Comparison of ENCODE assay signal across 8 cellular contexts in the genomic region with DNA sequence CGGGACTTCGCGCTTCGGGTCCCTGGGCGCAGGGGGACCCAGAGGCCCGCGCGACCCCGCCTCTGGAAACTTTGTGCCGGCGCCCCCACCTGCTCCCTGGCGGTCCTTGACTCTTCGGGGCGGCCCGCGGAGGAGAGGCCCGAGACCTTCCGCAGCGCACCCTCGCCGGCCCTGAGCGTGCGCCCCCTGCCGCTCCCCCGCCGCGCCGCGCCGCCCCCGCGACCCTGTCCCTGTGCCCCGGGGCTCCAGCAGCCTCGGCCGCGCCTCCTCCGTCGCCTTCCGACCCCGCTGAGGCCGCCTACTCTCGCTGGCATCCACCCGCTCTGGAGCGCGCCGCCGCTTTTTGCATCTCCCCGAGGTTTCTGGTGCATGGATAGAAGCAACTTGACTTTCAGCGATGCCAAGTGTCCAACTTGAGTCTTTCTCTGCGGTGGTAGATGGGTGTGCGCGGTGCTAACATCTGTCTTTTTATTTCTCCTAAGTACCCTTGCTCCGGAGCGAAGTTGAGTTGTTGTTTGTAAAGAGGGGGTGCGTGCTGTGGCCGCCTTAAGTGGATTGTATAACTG. TPM values are rescaled to one million over a fixed set of nuclear protein-coding genes. Genes with fewer than 3 reads are reported as not detected.
DNase-seq lines count a peak whose midpoint lies in the region; ATAC-seq and TF ChIP-seq lines count a peak whose summit lies in the region.

No MANE protein-coding gene starts in this region.

- no peak for TF ChIP-seq POLR2A in sigmoid colon (IDR thresholded peaks at IDR 0.05)

- peak overlapping the region; percentile 82 for H3K27ac Mint-ChIP-seq in T-helper 1 cell treated with Interleukin-12 subunit alpha and Interleukin-12 subunit beta and Interleukin-4 antibody, amounts not matched to agents 30 μg/mL and 1 μg/mL, for 36 hours

- WGBS in hepatocyte (ENCODE audit: low lambda C conversion rate, missing lambda C conversion rate): 1% methylated on average over 30 of the region's 56 CpGs
- WGBS in sigmoid colon, 2 donors: 1% methylated on average over 56 of the region's 56 CpGs

- intact Hi-C loops in sigmoid colon (cut with DNase I): loop anchor here (2.0 kb wide), 1 partner anchor 119 kb away; the partner anchor contains the start of gene SYNRG

- H3K4me3 Mint-ChIP-seq in T-helper 1 cell treated with Interleukin-12 subunit alpha and Interleukin-12 subunit beta and Interleukin-4 antibody, amounts not matched to agents 30 μg/mL and 1 μg/mL, for 36 hours: peak overlapping the region; percentile 88

- no peak for TF ChIP-seq EP300 in Ishikawa (IDR thresholded peaks at IDR 0.05; ENCODE audit: borderline replicate concordance)
- TF ChIP-seq EP300 in sigmoid colon (IDR thresholded peaks at IDR 0.05): no peak

- H3K27ac ChIP-seq in hepatocyte (peak overlapping the region; percentile 82), sigmoid colon (peak overlapping the region; percentile 90 to 97 (median 93))

- peak overlapping the region; percentile 79 for H3K4me3 ChIP-seq in hepatocyte
- H3K4me3 ChIP-seq in sigmoid colon: peak overlapping the region; percentile 69 to 92 (median 84)

- no peak for TF ChIP-seq RAD21 in Ishikawa (IDR thresholded peaks at IDR 0.05; ENCODE audit: low read depth)

- no peaks in the 10 kb centered on the region for H3K9me3 Mint-ChIP-seq in T-helper 1 cell treated with Interleukin-12 subunit alpha and Interleukin-12 subunit beta and Interleukin-4 antibody, amounts not matched to agents 30 μg/mL and 1 μg/mL, for 36 hours

- peaks cover 24% of the 10 kb centered on the region for H3K4me1 Mint-ChIP-seq in T-helper 1 cell treated with Interleukin-12 subunit alpha and Interleukin-12 subunit beta and Interleukin-4 antibody, amounts not matched to agents 30 μg/mL and 1 μg/mL, for 36 hours (ENCODE audit: low read depth)

- H3K4me2 ChIP-seq in hepatocyte: peak overlapping the region; percentile 93

- peaks cover 3% of the 10 kb centered on the region for H3K27me3 Mint-ChIP-seq in T-helper 1 cell treated with Interleukin-12 subunit alpha and Interleukin-12 subunit beta and Interleukin-4 antibody, amounts not matched to agents 30 μg/mL and 1 μg/mL, for 36 hours (ENCODE audit: low read depth)

- H4K20me1 ChIP-seq in hepatocyte (ENCODE audit: insufficient read depth, poor library complexity, severe bottlenecking): no peaks in the 10 kb centered on the region

- H3K27me3 ChIP-seq in hepatocyte (no peaks in the 10 kb centered on the region), sigmoid colon (no peaks in the 10 kb centered on the region)

- H3K9me3 ChIP-seq in hepatocyte (ENCODE audit: low read depth) (no peaks in the 10 kb centered on the region), sigmoid colon (no peaks in the 10 kb centered on the region)

- no peaks in the 10 kb centered on the region for H3K9me2 ChIP-seq in hepatocyte (replicated peaks; ENCODE audit: insufficient read depth)

- H3K4me1 ChIP-seq in hepatocyte (ENCODE audit: insufficient read depth): peaks cover 26% of the 10 kb centered on the region
- peaks cover 0 to 67% (median 50%) of the 10 kb centered on the region in 4 donors for H3K4me1 ChIP-seq in sigmoid colon

- no peaks in the 10 kb centered on the region for H3K36me3 Mint-ChIP-seq in T-helper 1 cell treated with Interleukin-12 subunit alpha and Interleukin-12 subunit beta and Interleukin-4 antibody, amounts not matched to agents 30 μg/mL and 1 μg/mL, for 36 hours (ENCODE audit: low read depth)

- DNase-seq in DMS79 (lab: John Stamatoyannopoulos, UW) (peak; percentile 80), amniotic epithelial cell (ENCODE audit: low read depth) (peak; percentile 48), hepatocyte (ENCODE audit: low spot score) (peak; percentile 89), sigmoid colon (peak; percentile 81), NCI-H1048 (lab: John Stamatoyannopoulos, UW) (no peak)

- peaks cover 39% of the 10 kb centered on the region for H3K79me2 ChIP-seq in hepatocyte

- peak; percentile 38 for TF ChIP-seq CTCF in hepatocyte (IDR thresholded peaks at IDR 0.05; ENCODE audit: poor library complexity)
- no peak for TF ChIP-seq CTCF in sigmoid colon (IDR thresholded peaks at IDR 0.05)

- H2AFZ ChIP-seq in hepatocyte: peak overlapping the region; percentile 45

- no peaks in the 10 kb centered on the region for H3K36me3 ChIP-seq in hepatocyte (replicated peaks; ENCODE audit: insufficient read depth, low read depth)
- no peaks in the 10 kb centered on the region for H3K36me3 ChIP-seq in sigmoid colon

- peak; percentile 50 for ATAC-seq in GM21390 (IDR thresholded peaks at IDR 0.05; ENCODE audit: unreplicated experiment)

TF ChIP-seq in Ishikawa, 13 proteins besides CTCF, POLR2A, EP300 and RAD21:
- TF ChIP-seq TAF1 (IDR thresholded peaks at IDR 0.05; ENCODE audit: low read depth) (no peak), TCF12 (IDR thresholded peaks at IDR 0.05; ENCODE audit: low read depth) (no peak), NFIC (IDR thresholded peaks at IDR 0.05) (no peak), FOXM1 (IDR thresholded peaks at IDR 0.05; ENCODE audit: borderline replicate concordance, low read depth) (no peak), EGR1 (IDR thresholded peaks at IDR 0.05) (peak; percentile 70), TEAD4 (IDR thresholded peaks at IDR 0.05) (no peak), YY1 (IDR thresholded peaks at IDR 0.05; ENCODE audit: low read depth) (no peak), USF1 (IDR thresholded peaks at IDR 0.05) (no peak), CREB1 (IDR thresholded peaks at IDR 0.05; ENCODE audit: low read depth) (no peak), CEBPB (IDR thresholded peaks at IDR 0.05) (no peak), ZBTB7A (IDR thresholded peaks at IDR 0.05; ENCODE audit: low read depth) (peak; percentile 58; the same call in 1 of the 2 replicates)
- TF ChIP-seq, protein P1, sequence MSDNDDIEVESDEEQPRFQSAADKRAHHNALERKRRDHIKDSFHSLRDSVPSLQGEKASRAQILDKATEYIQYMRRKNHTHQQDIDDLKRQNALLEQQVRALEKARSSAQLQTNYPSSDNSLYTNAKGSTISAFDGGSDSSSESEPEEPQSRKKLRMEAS (IDR thresholded peaks at IDR 0.05): peak; percentile 35; the same call in 1 of the 2 replicates
- TF ChIP-seq, protein P2, sequence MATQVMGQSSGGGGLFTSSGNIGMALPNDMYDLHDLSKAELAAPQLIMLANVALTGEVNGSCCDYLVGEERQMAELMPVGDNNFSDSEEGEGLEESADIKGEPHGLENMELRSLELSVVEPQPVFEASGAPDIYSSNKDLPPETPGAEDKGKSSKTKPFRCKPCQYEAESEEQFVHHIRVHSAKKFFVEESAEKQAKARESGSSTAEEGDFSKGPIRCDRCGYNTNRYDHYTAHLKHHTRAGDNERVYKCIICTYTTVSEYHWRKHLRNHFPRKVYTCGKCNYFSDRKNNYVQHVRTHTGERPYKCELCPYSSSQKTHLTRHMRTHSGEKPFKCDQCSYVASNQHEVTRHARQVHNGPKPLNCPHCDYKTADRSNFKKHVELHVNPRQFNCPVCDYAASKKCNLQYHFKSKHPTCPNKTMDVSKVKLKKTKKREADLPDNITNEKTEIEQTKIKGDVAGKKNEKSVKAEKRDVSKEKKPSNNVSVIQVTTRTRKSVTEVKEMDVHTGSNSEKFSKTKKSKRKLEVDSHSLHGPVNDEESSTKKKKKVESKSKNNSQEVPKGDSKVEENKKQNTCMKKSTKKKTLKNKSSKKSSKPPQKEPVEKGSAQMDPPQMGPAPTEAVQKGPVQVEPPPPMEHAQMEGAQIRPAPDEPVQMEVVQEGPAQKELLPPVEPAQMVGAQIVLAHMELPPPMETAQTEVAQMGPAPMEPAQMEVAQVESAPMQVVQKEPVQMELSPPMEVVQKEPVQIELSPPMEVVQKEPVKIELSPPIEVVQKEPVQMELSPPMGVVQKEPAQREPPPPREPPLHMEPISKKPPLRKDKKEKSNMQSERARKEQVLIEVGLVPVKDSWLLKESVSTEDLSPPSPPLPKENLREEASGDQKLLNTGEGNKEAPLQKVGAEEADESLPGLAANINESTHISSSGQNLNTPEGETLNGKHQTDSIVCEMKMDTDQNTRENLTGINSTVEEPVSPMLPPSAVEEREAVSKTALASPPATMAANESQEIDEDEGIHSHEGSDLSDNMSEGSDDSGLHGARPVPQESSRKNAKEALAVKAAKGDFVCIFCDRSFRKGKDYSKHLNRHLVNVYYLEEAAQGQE (IDR thresholded peaks at IDR 0.05; ENCODE audit: low read depth): no peak

RNA-seq across cellular contexts. Expression of gene DUSP14, which starts 0.4 kb away (rescaled TPM):
- 28.8 and 31.1 TPM in 2 replicates for total RNA-seq in hepatocyte
- polyA plus RNA-seq in hepatocyte: 30.1 and 33.3 TPM in 2 replicates
- 10 to 100 TPM; 18.5 to 25.2 (median 20.4) TPM for total RNA-seq in sigmoid colon
- polyA plus RNA-seq in sigmoid colon: 1 to 10 TPM; 1.2 to 3.6 (median 3.4) TPM
